1 cellular context compared by ENCODE assay signal in genomic region chr2:68467077-68467960, GRCh38.
TF ChIP-seq lines count a peak whose summit lies in the region.

A gene with protein sequence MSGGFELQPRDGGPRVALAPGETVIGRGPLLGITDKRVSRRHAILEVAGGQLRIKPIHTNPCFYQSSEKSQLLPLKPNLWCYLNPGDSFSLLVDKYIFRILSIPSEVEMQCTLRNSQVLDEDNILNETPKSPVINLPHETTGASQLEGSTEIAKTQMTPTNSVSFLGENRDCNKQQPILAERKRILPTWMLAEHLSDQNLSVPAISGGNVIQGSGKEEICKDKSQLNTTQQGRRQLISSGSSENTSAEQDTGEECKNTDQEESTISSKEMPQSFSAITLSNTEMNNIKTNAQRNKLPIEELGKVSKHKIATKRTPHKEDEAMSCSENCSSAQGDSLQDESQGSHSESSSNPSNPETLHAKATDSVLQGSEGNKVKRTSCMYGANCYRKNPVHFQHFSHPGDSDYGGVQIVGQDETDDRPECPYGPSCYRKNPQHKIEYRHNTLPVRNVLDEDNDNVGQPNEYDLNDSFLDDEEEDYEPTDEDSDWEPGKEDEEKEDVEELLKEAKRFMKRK (plus strand): TSS chr2:68467585. CDS start chr2:68467732, 147 bp downstream.
FBXO48 (minus strand) TSS chr2:68467294; CDS start chr2:68465145, 2,149 bp downstream.

TF ChIP-seq in GM12878, 131 proteins besides CTCF, POLR2A, EP300 and RAD21 (continued from another document):
- TF ChIP-seq, protein P1, sequence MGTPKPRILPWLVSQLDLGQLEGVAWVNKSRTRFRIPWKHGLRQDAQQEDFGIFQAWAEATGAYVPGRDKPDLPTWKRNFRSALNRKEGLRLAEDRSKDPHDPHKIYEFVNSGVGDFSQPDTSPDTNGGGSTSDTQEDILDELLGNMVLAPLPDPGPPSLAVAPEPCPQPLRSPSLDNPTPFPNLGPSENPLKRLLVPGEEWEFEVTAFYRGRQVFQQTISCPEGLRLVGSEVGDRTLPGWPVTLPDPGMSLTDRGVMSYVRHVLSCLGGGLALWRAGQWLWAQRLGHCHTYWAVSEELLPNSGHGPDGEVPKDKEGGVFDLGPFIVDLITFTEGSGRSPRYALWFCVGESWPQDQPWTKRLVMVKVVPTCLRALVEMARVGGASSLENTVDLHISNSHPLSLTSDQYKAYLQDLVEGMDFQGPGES (IDR thresholded peaks at IDR 0.05), result 0 out of 2 replicates have a peak, but pooled peaks have one; percentile 25
- peak; percentile 96 for TF ChIP-seq ATF7 (IDR thresholded peaks at IDR 0.05; ENCODE audit: low read depth)
- TF ChIP-seq TCF7 (IDR thresholded peaks at IDR 0.05; ENCODE audit: borderline replicate concordance), result no peak
- TF ChIP-seq, protein P2, sequence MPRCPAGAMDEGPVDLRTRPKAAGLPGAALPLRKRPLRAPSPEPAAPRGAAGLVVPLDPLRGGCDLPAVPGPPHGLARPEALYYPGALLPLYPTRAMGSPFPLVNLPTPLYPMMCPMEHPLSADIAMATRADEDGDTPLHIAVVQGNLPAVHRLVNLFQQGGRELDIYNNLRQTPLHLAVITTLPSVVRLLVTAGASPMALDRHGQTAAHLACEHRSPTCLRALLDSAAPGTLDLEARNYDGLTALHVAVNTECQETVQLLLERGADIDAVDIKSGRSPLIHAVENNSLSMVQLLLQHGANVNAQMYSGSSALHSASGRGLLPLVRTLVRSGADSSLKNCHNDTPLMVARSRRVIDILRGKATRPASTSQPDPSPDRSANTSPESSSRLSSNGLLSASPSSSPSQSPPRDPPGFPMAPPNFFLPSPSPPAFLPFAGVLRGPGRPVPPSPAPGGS (IDR thresholded peaks at IDR 0.05; ENCODE audit: borderline replicate concordance, insufficient read depth, low read depth, low read length, poor library complexity, severe bottlenecking), result peak; percentile 47
- TF ChIP-seq, protein P3, sequence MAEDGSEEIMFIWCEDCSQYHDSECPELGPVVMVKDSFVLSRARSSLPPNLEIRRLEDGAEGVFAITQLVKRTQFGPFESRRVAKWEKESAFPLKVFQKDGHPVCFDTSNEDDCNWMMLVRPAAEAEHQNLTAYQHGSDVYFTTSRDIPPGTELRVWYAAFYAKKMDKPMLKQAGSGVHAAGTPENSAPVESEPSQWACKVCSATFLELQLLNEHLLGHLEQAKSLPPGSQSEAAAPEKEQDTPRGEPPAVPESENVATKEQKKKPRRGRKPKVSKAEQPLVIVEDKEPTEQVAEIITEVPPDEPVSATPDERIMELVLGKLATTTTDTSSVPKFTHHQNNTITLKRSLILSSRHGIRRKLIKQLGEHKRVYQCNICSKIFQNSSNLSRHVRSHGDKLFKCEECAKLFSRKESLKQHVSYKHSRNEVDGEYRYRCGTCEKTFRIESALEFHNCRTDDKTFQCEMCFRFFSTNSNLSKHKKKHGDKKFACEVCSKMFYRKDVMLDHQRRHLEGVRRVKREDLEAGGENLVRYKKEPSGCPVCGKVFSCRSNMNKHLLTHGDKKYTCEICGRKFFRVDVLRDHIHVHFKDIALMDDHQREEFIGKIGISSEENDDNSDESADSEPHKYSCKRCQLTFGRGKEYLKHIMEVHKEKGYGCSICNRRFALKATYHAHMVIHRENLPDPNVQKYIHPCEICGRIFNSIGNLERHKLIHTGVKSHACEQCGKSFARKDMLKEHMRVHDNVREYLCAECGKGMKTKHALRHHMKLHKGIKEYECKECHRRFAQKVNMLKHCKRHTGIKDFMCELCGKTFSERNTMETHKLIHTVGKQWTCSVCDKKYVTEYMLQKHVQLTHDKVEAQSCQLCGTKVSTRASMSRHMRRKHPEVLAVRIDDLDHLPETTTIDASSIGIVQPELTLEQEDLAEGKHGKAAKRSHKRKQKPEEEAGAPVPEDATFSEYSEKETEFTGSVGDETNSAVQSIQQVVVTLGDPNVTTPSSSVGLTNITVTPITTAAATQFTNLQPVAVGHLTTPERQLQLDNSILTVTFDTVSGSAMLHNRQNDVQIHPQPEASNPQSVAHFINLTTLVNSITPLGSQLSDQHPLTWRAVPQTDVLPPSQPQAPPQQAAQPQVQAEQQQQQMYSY (CRISPR knock-in tag; IDR thresholded peaks at IDR 0.05), result no peak
- no peak for TF ChIP-seq TCF3 (IDR thresholded peaks at IDR 0.05; ENCODE audit: borderline replicate concordance, insufficient read depth, low read depth, low read length)
- TF ChIP-seq TAF1 (IDR thresholded peaks at IDR 0.05; ENCODE audit: borderline replicate concordance, low read depth, low read length), result no peak
- peak; percentile 89 for TF ChIP-seq NKRF (conservative IDR thresholded peaks at IDR 0.05)
- no peak for TF ChIP-seq CBX3 (IDR thresholded peaks at IDR 0.05; ENCODE audit: borderline replicate concordance, low read depth)
- 0 out of 2 replicates have a peak, but pooled peaks have one; percentile 54 for TF ChIP-seq POLR2AphosphoS5 (IDR thresholded peaks at IDR 0.05; ENCODE audit: low read length)
- TF ChIP-seq BACH1 (IDR thresholded peaks at IDR 0.05; ENCODE audit: borderline replicate concordance), result peak; percentile 98
- TF ChIP-seq ZNF274 (IDR thresholded peaks at IDR 0.05; ENCODE audit: insufficient read depth, insufficient read length), result no peak
- TF ChIP-seq BRCA1 (IDR thresholded peaks at IDR 0.05; ENCODE audit: low read depth, low read length), result no peak
- TF ChIP-seq MYC (IDR thresholded peaks at IDR 0.05; ENCODE audit: insufficient read depth, insufficient read length, insufficient replicate concordance, low read length, severe bottlenecking), result no peak
- 0 out of 2 replicates have a peak, but pooled peaks have one; percentile 64 for TF ChIP-seq SMARCA5 (IDR thresholded peaks at IDR 0.05)
- no peak for TF ChIP-seq NFYA (IDR thresholded peaks at IDR 0.05; ENCODE audit: borderline replicate concordance, low read depth, low read length)
- TF ChIP-seq RFX5 (IDR thresholded peaks at IDR 0.05; ENCODE audit: low read depth, low read length), result no peak
- peak; percentile 76 for TF ChIP-seq DPF2 (IDR thresholded peaks at IDR 0.05)
- peak; percentile 78; the same call in 1 of the 2 replicates for TF ChIP-seq ZSCAN29 (IDR thresholded peaks at IDR 0.05)
- TF ChIP-seq, protein P4, sequence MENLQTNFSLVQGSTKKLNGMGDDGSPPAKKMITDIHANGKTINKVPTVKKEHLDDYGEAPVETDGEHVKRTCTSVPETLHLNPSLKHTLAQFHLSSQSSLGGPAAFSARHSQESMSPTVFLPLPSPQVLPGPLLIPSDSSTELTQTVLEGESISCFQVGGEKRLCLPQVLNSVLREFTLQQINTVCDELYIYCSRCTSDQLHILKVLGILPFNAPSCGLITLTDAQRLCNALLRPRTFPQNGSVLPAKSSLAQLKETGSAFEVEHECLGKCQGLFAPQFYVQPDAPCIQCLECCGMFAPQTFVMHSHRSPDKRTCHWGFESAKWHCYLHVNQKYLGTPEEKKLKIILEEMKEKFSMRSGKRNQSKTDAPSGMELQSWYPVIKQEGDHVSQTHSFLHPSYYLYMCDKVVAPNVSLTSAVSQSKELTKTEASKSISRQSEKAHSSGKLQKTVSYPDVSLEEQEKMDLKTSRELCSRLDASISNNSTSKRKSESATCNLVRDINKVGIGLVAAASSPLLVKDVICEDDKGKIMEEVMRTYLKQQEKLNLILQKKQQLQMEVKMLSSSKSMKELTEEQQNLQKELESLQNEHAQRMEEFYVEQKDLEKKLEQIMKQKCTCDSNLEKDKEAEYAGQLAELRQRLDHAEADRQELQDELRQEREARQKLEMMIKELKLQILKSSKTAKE (IDR thresholded peaks at IDR 0.05; ENCODE audit: low read depth, poor library complexity, severe bottlenecking), result no peak
- no peak for TF ChIP-seq IRF4 (IDR thresholded peaks at IDR 0.05; ENCODE audit: low read depth, low read length)
- TF ChIP-seq ZNF207 (IDR thresholded peaks at IDR 0.05; ENCODE audit: borderline replicate concordance), result no peak
- TF ChIP-seq POLR2AphosphoS2 (IDR thresholded peaks at IDR 0.05; ENCODE audit: low read depth, low read length), result 0 out of 2 replicates have a peak, but pooled peaks have one; percentile 26
- TF ChIP-seq CBX5 (IDR thresholded peaks at IDR 0.05; ENCODE audit: low read depth), result no peak
- no peak for TF ChIP-seq USF1 (IDR thresholded peaks at IDR 0.05; ENCODE audit: borderline replicate concordance, extremely low read length, insufficient read depth, low read depth, low read length)
- peak; percentile 76 for TF ChIP-seq NR2F1 (conservative IDR thresholded peaks at IDR 0.05)
- no peak for TF ChIP-seq IRF5 (IDR thresholded peaks at IDR 0.05; ENCODE audit: borderline replicate concordance)
- TF ChIP-seq KLF5 (IDR thresholded peaks at IDR 0.05; ENCODE audit: partially characterized antibody), result peak; percentile 48
- TF ChIP-seq LARP7 (IDR thresholded peaks at IDR 0.05), result peak; percentile 67; the same call in 1 of the 2 replicates
- TF ChIP-seq RUNX3 (IDR thresholded peaks at IDR 0.05; ENCODE audit: low read length), result peak; percentile 32; the same call in 1 of the 2 replicates
